27 cellular contexts compared by ENCODE assay signal in the genomic region with DNA sequence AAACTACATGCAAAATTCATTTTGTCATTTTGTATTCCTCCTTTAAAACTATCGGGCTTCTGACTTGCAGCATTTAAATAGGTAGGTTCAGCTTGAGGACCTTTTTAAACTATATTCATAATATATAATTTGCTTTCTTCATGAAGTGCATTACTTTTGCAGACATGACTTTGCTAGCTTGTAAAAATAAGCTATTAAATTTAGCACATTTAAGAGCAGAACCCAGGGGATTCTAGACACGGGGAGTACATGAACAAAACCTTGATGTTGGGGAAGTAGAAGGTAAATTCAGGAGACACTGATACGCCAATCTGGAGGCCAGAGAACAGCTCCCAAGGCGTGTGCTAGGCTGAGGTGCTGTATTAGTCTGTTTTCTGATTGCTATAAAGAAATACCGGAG. TPM values are rescaled to one million over a fixed set of nuclear protein-coding genes. Genes with fewer than 3 reads are reported as not detected.
A peak's percentile ranks its signal among the peaks of the same experiment; 100 is the strongest.
DNase-seq lines count a peak whose midpoint lies in the region; ATAC-seq lines count a peak whose summit lies in the region.
"Had no signal": no experiment of that assay in that cellular context is flagged by ENCODE, and none has a peak within 500 bp of the region (broad histone marks: within the 10 kb centered on the region; RNA-seq: fewer than 3 reads in every experiment).

No MANE protein-coding gene starts in this region.

- H3K36me3 ChIP-seq in Karpas-422 (ENCODE audit: insufficient read depth, low read length): no peaks in the 10 kb centered on the region
- H3K36me3 ChIP-seq: BE2C; BLaER1; BLaER1 treated with 17β-estradiol and CSF1 and Interleukin-3, amounts not matched to agents 10 nM and 100 nM had no signal

- H3K9ac ChIP-seq in Karpas-422 (ENCODE audit: low read length): peak overlapping the region; percentile 73
- H3K9ac ChIP-seq: BLaER1; BLaER1 treated with 17β-estradiol and CSF1 and Interleukin-3, amounts not matched to agents 10 nM and 100 nM had no signal

- H4K20me1 ChIP-seq in Karpas-422 (ENCODE audit: insufficient read depth, low read depth, low read length): no peaks in the 10 kb centered on the region
- H4K20me1 ChIP-seq: BLaER1; BLaER1 treated with 17β-estradiol and CSF1 and Interleukin-3, amounts not matched to agents 10 nM and 100 nM had no signal

- H3K4me1 ChIP-seq in Karpas-422 (ENCODE audit: low read length): peaks cover 70% of the 10 kb centered on the region
- H3K4me1 ChIP-seq: A549, BE2C, Caco-2 had no signal

- DNase-seq in Karpas-422: peak; percentile 94
- DNase-seq: 8988T; ACHN; AML-193; BE2C; C1 segment of cervical spinal cord; Caco-2; Calu3; CD4-positive, alpha-beta memory T cell; CD4-positive, alpha-beta T cell; CD4-positive, CD25-positive, alpha-beta regulatory T cell; CD8-positive, alpha-beta memory T cell; CD8-positive, alpha-beta T cell; COR-L47; DMS 273 treated with DMSO at 0.1 percent for 48 hours; DMS153; DMS53; DMS79; DMS79 treated with DMSO at 0.1 percent for 48 hours; DND-41; EL had no signal

- H3K4me3 ChIP-seq in Karpas-422 (ENCODE audit: low read length): peak overlapping the region; percentile 63
- H3K4me3 ChIP-seq: A549; BLaER1; BLaER1 treated with 17β-estradiol and CSF1 and Interleukin-3, amounts not matched to agents 10 nM and 100 nM had no signal

- H3K9me3 ChIP-seq in Karpas-422 (ENCODE audit: low read length): no peaks in the 10 kb centered on the region
- H3K9me3 ChIP-seq: A549; BE2C; BLaER1; BLaER1 treated with 17β-estradiol and CSF1 and Interleukin-3, amounts not matched to agents 10 nM and 100 nM; Caco-2 had no signal

- H3K79me2 ChIP-seq in Karpas-422 (ENCODE audit: low read length): no peaks in the 10 kb centered on the region

- no peaks in the 10 kb centered on the region for H3K9me2 ChIP-seq in Karpas-422 (replicated peaks; ENCODE audit: insufficient read depth, low read length)

- peak overlapping the region; percentile 81 for H2AFZ ChIP-seq in Karpas-422 (ENCODE audit: low read length)

- ATAC-seq in GM21526 (IDR thresholded peaks at IDR 0.05; ENCODE audit: low FRiP score, unreplicated experiment): no peak
- ATAC-seq: A549; CD8-positive, alpha-beta T cell had no signal

- H3K27me3 ChIP-seq in Karpas-422 (ENCODE audit: low read length): no peaks in the 10 kb centered on the region
- H3K27me3 ChIP-seq: BE2C; BLaER1; BLaER1 treated with 17β-estradiol and CSF1 and Interleukin-3, amounts not matched to agents 10 nM and 100 nM had no signal

- H3K4me2 ChIP-seq in Karpas-422 (ENCODE audit: low read depth, low read length, poor library complexity, severe bottlenecking): peak overlapping the region; percentile 93
- H3K4me2 ChIP-seq: A549; BLaER1; BLaER1 treated with 17β-estradiol and CSF1 and Interleukin-3, amounts not matched to agents 10 nM and 100 nM had no signal

- H3K27ac ChIP-seq in Karpas-422 (ENCODE audit: low read length): peak overlapping the region; percentile 98
- H3K27ac ChIP-seq: 22Rv1; A549; BLaER1; BLaER1 treated with 17β-estradiol and CSF1 and Interleukin-3, amounts not matched to agents 10 nM and 100 nM; C4-2B had no signal

RNA-seq across cellular contexts. Expression of a gene that starts 32.3 kb away (rescaled TPM):
- 32.7 and 61.3 TPM in 2 replicates for total RNA-seq in Karpas-422 (2014; rRNA removed; shearing (Covaris generic); ENCODE audit: low replicate concordance)
